ENCODE assay signal across 8 cellular contexts in genomic region chr14:90814806-90815566, GRCh38. TPM values are rescaled to one million over a fixed set of nuclear protein-coding genes. Genes with fewer than 3 reads are reported as not detected.
A peak's percentile ranks its signal among the peaks of the same experiment; 100 is the strongest.
DNase-seq lines count a peak whose midpoint lies in the region; ATAC-seq and TF ChIP-seq lines count a peak whose summit lies in the region.

No MANE protein-coding gene starts in this region.

- no peak overlapping the region; the same call in 1 of the 2 replicates for H4K5ac ChIP-seq in IMR-90 (ENCODE audit: low read depth, low read length)

- H4K91ac ChIP-seq in IMR-90 (ENCODE audit: insufficient read depth, low read depth, low read length), result peak overlapping the region; percentile 63; the same call in 1 of the 2 replicates

- H3K4me3 ChIP-seq in AG04449 (ENCODE audit: low read depth, low read length), result peak overlapping the region; percentile 73
- H3K4me3 ChIP-seq in IMR-90 (ENCODE audit: insufficient read depth, low read depth, low read length), result peak overlapping the region; percentile 100
- peak overlapping the region; percentile 70 for H3K4me3 ChIP-seq in choroid plexus epithelial cell (ENCODE audit: low read depth, low read length)
- no peak overlapping the region for H3K4me3 ChIP-seq in naive thymus-derived CD4-positive, alpha-beta T cell (ENCODE audit: low read length)

- no peaks in the 10 kb centered on the region; the same call in 1 of the 2 replicates for H3K9me1 ChIP-seq in IMR-90 (ENCODE audit: insufficient read depth, low read length)

- no peak overlapping the region for H2BK120ac ChIP-seq in IMR-90 (ENCODE audit: low read depth, low read length)

- peak overlapping the region; percentile 67 to 88 (median 75) for H3K4me3 Mint-ChIP-seq in naive thymus-derived CD4-positive, alpha-beta T cell

- H3K27ac Mint-ChIP-seq in naive thymus-derived CD4-positive, alpha-beta T cell, result peak overlapping the region in 4 of 9 donors; percentile 2 to 55 (median 18)

- no peak overlapping the region for H2BK15ac ChIP-seq in IMR-90 (ENCODE audit: low read depth, low read length)

- POLR2A ChIA-PET in AG04449 (lab: Yijun Ruan, JAX) (no interaction called here), IMR-90 (lab: Charles Lee; ENCODE audit: unreplicated experiment) (no interaction called here)
- POLR2A ChIA-PET in naive thymus-derived CD4-positive, alpha-beta T cell (lab: Charles Lee), result no interaction called here

- 78 to 100% methylated on average over 2 to 9 of the region's 12 CpGs for WGBS in IMR-90 (ENCODE audit: extremely low coverage in 2 of 2, insufficient read length in 1 of 2), 2 experiments

- BruUV-seq in IMR-90 (replicated peaks; lab: Mats Ljungman, UMichigan), result no TSS peak

- peaks cover 15% of the 10 kb centered on the region; the same call in 1 of the 2 replicates for H4K20me1 ChIP-seq in IMR-90 (ENCODE audit: insufficient read depth, low read length)

- no peaks in the 10 kb centered on the region for H3K36me3 ChIP-seq in IMR-90 (ENCODE audit: control insufficient read depth, insufficient read depth, low read length)
- no peaks in the 10 kb centered on the region for H3K36me3 ChIP-seq in naive thymus-derived CD4-positive, alpha-beta T cell (ENCODE audit: control insufficient read depth in 2 of 3, insufficient read depth in 3 of 3, low read length in 3 of 3)

- H3K18ac ChIP-seq in IMR-90 (ENCODE audit: low read depth, low read length), result no peak overlapping the region

- TF ChIP-seq RAD21 in IMR-90 (IDR thresholded peaks at IDR 0.05; ENCODE audit: low read length), result no peak

- H3K9ac ChIP-seq in IMR-90 (ENCODE audit: low read depth, low read length), result peak overlapping the region; percentile 81

- peak overlapping the region; percentile 73; the same call in 1 of the 2 replicates for H3K4ac ChIP-seq in IMR-90 (ENCODE audit: low read depth, low read length)

- DNase-seq in AG04449 (ENCODE audit: low read depth, low spot score) (no peak), IMR-90 (no peak), choroid plexus epithelial cell (ENCODE audit: low read depth) (no peak), SKM-1 (lab: John Stamatoyannopoulos, UW; ENCODE audit: unreplicated experiment) (no peak), NOMO-1 treated with DMSO at 0.1 percent for 48 hours (lab: John Stamatoyannopoulos, UW; ENCODE audit: unreplicated experiment) (no peak), head of caudate nucleus (no peak), midbrain (lab: John Stamatoyannopoulos, UW) (no peak)
- no peak for DNase-seq in naive thymus-derived CD4-positive, alpha-beta T cell

- H3K56ac ChIP-seq in IMR-90 (ENCODE audit: extremely low read depth, insufficient read depth, low read length), result no peak overlapping the region

- peak overlapping the region; percentile 23 to 61; a peak in 1 of 4 replicates for H4K8ac ChIP-seq in IMR-90 (ENCODE audit: low read depth in 2 of 2, low read length in 2 of 2)

- no peak for TF ChIP-seq POLR2A in IMR-90 (IDR thresholded peaks at IDR 0.05; ENCODE audit: low read depth, low read length)

- no peak overlapping the region for H2BK5ac ChIP-seq in IMR-90 (ENCODE audit: low read depth, low read length, poor library complexity, severe bottlenecking)

- dilution Hi-C loops in IMR-90 (cut with HindIII; ENCODE audit: low sequenced_read_pairs, unreplicated experiment), result no loop called here

- H3K4me2 ChIP-seq in IMR-90 (ENCODE audit: low read depth, low read length), result peak overlapping the region; percentile 88

- no peak overlapping the region for H2BK20ac ChIP-seq in IMR-90 (ENCODE audit: low read depth, low read length)

- TF ChIP-seq CTCF in AG04449 (IDR thresholded peaks at IDR 0.05; ENCODE audit: insufficient read depth, low read length, missing control alignments) (no peak), IMR-90 (conservative IDR thresholded peaks at IDR 0.05; ENCODE audit: low read depth, low read length) (no peak), choroid plexus epithelial cell (conservative IDR thresholded peaks at IDR 0.05; ENCODE audit: low read depth, low read length) (no peak)

- no peaks in the 10 kb centered on the region for H3K9me3 Mint-ChIP-seq in naive thymus-derived CD4-positive, alpha-beta T cell

- ATAC-seq in IMR-90 (ENCODE audit: low read depth), result no peak
- ATAC-seq in naive thymus-derived CD4-positive, alpha-beta T cell, result no peak

- peak overlapping the region; percentile 88 for H3K14ac ChIP-seq in IMR-90 (replicated peaks; ENCODE audit: low read depth, low read length)

- H3K9me3 ChIP-seq in IMR-90 (ENCODE audit: control insufficient read depth, insufficient read depth, low read length), result no peaks in the 10 kb centered on the region
- no peaks in the 10 kb centered on the region for H3K9me3 ChIP-seq in naive thymus-derived CD4-positive, alpha-beta T cell (ENCODE audit: control insufficient read depth in 2 of 3, low read length in 3 of 3)

- no peaks in the 10 kb centered on the region for H3K36me3 Mint-ChIP-seq in naive thymus-derived CD4-positive, alpha-beta T cell

- peak overlapping the region; percentile 37 for H3K23ac ChIP-seq in IMR-90 (ENCODE audit: low read depth, low read length)

- intact Hi-C loops in IMR-90 (cut with micrococcal nuclease) (loop anchor here (5.0 kb wide), 2 partner anchors 58 to 513 kb away; no protein-coding TSS in a partner anchor), head of caudate nucleus (cut with DNase I) (no loop called here)
- intact Hi-C loops in naive thymus-derived CD4-positive, alpha-beta T cell (cut with micrococcal nuclease), result no loop called here

- no peak overlapping the region; the same call in 1 of the 2 replicates for H3K27ac ChIP-seq in IMR-90 (ENCODE audit: insufficient read depth, low read length)
- no peak overlapping the region for H3K27ac ChIP-seq in naive thymus-derived CD4-positive, alpha-beta T cell (ENCODE audit: low read depth, low read length)

- H2AK5ac ChIP-seq in IMR-90 (ENCODE audit: low read depth, low read length), result peak overlapping the region; percentile 17; the same call in 1 of the 2 replicates

- H3K27me3 Mint-ChIP-seq in naive thymus-derived CD4-positive, alpha-beta T cell, result peaks cover 5 to 40% (median 6%) of the 10 kb centered on the region in 5 donors

- CTCF ChIA-PET in AG04449 (lab: Yijun Ruan, JAX) (interaction anchor here (1.1 to 2.4 kb wide), 10 partner anchors 8 to 415 kb away, joined by 3 to 18 read pairs (median 4); no protein-coding TSS in a partner anchor), IMR-90 (lab: Yijun Ruan, JAX) (interaction anchor here (1.1 kb wide), 1 partner anchor 51 kb away, joined by 3 read pairs; no protein-coding TSS in a partner anchor)
- CTCF ChIA-PET in naive thymus-derived CD4-positive, alpha-beta T cell (lab: Charles Lee), result no interaction called here

- H3K79me1 ChIP-seq in IMR-90 (ENCODE audit: low read depth in 1 of 2, low read length in 2 of 2), result peaks cover 34 to 53% of the 10 kb centered on the region in 2 experiments

- H3K27me3 ChIP-seq in IMR-90 (ENCODE audit: control insufficient read depth, insufficient read depth, low read length), result peaks cover 10% of the 10 kb centered on the region; the same call in 1 of the 2 replicates
- H3K27me3 ChIP-seq in naive thymus-derived CD4-positive, alpha-beta T cell (ENCODE audit: control insufficient read depth in 2 of 2, insufficient read depth in 2 of 2, low read length in 2 of 2), result peaks cover 0 to 4% of the 10 kb centered on the region in 2 donors

- H3K4me1 ChIP-seq in IMR-90 (ENCODE audit: control insufficient read depth, insufficient read depth, low read length), result peaks cover 5% of the 10 kb centered on the region
- peaks cover 0 to 4% of the 10 kb centered on the region in 2 donors for H3K4me1 ChIP-seq in naive thymus-derived CD4-positive, alpha-beta T cell (ENCODE audit: control insufficient read depth in 2 of 2, insufficient read depth in 2 of 2, low read length in 2 of 2)

- H3K4me1 Mint-ChIP-seq in naive thymus-derived CD4-positive, alpha-beta T cell, result peaks cover 0 to 10% (median 5%) of the 10 kb centered on the region in 7 donors

- in situ Hi-C loops in IMR-90 (cut with MboI; ENCODE audit: low sequenced_read_pairs), result no loop called here

- H2AFZ ChIP-seq in IMR-90 (replicated peaks; ENCODE audit: low read length, poor library complexity), result peak overlapping the region; percentile 95

- H2AK9ac ChIP-seq in IMR-90 (replicated peaks; ENCODE audit: low read depth, low read length, poor library complexity), result peak overlapping the region; percentile 87

TF ChIP-seq in IMR-90, 13 proteins besides CTCF, POLR2A, EP300 and RAD21:
- TF ChIP-seq BHLHE40 (IDR thresholded peaks at IDR 0.05; ENCODE audit: low read depth, low read length) (no peak), USF2 (IDR thresholded peaks at IDR 0.05; ENCODE audit: low read depth, low read length) (no peak), RCOR1 (IDR thresholded peaks at IDR 0.05; ENCODE audit: insufficient replicate concordance, low read length) (no peak), MXI1 (IDR thresholded peaks at IDR 0.05; ENCODE audit: borderline replicate concordance, low read depth, low read length) (no peak)

RNA-seq across cellular contexts. Expression of gene TTC7B, which starts 1.2 kb away (rescaled TPM):
- 16.1 and 18.1 TPM in 2 replicates for total RNA-seq in IMR-90 (2012; rRNA removed)
- polyA plus RNA-seq in IMR-90 (2012; rRNA removed), result 35.3 and 42.6 TPM in 2 replicates
- 26.9 and 28.3 TPM in 2 replicates for polyA plus RNA-seq in IMR-90 (2012; cell fraction: cytosol; rRNA removed)
- 30.5 and 31.5 TPM in 2 replicates for polyA plus RNA-seq in IMR-90 (2012; cell fraction: nucleus; rRNA removed; ENCODE audit: low replicate concordance)
- total RNA-seq in naive thymus-derived CD4-positive, alpha-beta T cell, result 1 to 10 TPM in 3 of 5 experiments, under 1 TPM in 1, not detected in 1; 0.65 to 9.5 (median 5.0) TPM
- polyA plus RNA-seq in naive thymus-derived CD4-positive, alpha-beta T cell, result under 1 TPM in 1 of 2 donors, not detected in 1; 0.08 TPM
